ENCODE assay signal across 1 cellular context in the genomic region with DNA sequence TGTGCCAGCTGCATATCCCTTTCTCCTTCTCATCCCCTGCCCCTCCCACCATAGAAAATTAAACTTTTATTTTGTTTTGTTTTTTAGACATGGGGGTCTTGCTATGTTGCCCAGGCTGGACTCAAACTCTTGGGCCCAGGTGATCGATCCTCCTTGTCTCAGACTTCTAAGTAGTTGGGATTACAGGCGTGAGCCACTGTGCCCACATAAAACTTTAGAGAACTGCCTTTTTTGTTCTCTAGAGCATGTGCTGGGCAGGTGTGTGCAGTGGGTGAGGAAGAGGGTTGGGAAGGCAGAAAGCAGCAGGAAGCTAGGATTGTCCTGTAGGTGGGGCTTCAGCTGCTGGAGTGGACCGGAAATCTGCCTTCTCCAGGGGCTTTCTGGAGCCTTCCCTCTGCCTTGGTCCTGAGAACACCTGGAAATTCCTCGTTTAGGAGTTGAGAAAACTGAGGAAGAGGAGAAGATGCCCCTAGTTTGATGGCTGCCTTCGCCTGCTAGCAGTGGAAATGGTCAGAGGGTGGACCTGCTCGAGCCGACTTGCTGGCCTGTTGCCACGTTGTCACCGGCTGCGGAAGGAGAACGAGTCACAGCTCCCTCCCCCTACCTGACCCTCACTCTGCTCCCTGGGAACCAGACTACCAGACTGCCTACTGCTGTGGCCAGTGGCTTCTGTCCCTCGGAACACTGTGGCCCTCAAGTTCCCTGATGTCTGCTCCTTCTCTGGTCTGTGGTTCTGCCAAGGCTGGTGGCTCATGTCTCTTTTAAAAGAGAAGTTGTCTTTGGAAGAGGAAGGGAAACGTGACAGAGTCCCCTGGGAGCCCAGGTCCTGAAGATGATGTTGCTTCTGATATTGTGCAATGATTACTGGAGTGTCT.
TF ChIP-seq lines count a peak whose summit lies in the region.

No MANE protein-coding gene starts in this region.

TF ChIP-seq in HepG2, 621 proteins besides CTCF, POLR2A, EP300 and RAD21 (continued from another document and continues in another):
- TF ChIP-seq MAFK (conservative IDR thresholded peaks at IDR 0.05 in 1 of 2, IDR thresholded peaks at IDR 0.05 in 1 of 2; ENCODE audit: low read length in 2 of 2), result no peak
- TF ChIP-seq ZNF121 (CRISPR knock-in tag; IDR thresholded peaks at IDR 0.05), result peak; percentile 98
- peak; percentile 90 for TF ChIP-seq DMAP1 (CRISPR knock-in tag; IDR thresholded peaks at IDR 0.05)
- no peak for TF ChIP-seq SMAD3 (CRISPR knock-in tag; IDR thresholded peaks at IDR 0.05)
- TF ChIP-seq SMARCE1 (IDR thresholded peaks at IDR 0.05; ENCODE audit: borderline replicate concordance), result no peak
- TF ChIP-seq SMARCC2 (IDR thresholded peaks at IDR 0.05), result no peak
- TF ChIP-seq ZNF138 (CRISPR knock-in tag; IDR thresholded peaks at IDR 0.05; ENCODE audit: low read depth), result 0 out of 2 replicates have a peak, but pooled peaks have one; percentile 26
- TF ChIP-seq CC2D1A (CRISPR knock-in tag; IDR thresholded peaks at IDR 0.05), result 0 out of 2 replicates have a peak, but pooled peaks have one; percentile 71
- TF ChIP-seq BRD4 (CRISPR knock-in tag; IDR thresholded peaks at IDR 0.05), result peak; percentile 81
- TF ChIP-seq ZNF317 (CRISPR knock-in tag; IDR thresholded peaks at IDR 0.05), result peak; percentile 52
- no peak for TF ChIP-seq HOXD1 (CRISPR knock-in tag; IDR thresholded peaks at IDR 0.05)
- no peak for TF ChIP-seq ZNF546 (CRISPR knock-in tag; conservative IDR thresholded peaks at IDR 0.05)
- peak; percentile 39; the same call in 1 of the 2 replicates for TF ChIP-seq ISL2 (CRISPR knock-in tag; IDR thresholded peaks at IDR 0.05)
- TF ChIP-seq CAMTA2 (CRISPR knock-in tag; IDR thresholded peaks at IDR 0.05; ENCODE audit: borderline replicate concordance), result 0 out of 2 replicates have a peak, but pooled peaks have one; percentile 27
- peak; percentile 60; the same call in 1 of the 2 replicates for TF ChIP-seq NAIF1 (CRISPR knock-in tag; IDR thresholded peaks at IDR 0.05; ENCODE audit: borderline replicate concordance)
- peak; percentile 72 for TF ChIP-seq SALL1 (CRISPR knock-in tag; IDR thresholded peaks at IDR 0.05)
- TF ChIP-seq EZH2 (conservative IDR thresholded peaks at IDR 0.05; ENCODE audit: low read depth, low read length), result no peak
- peak; percentile 69; the same call in 1 of the 2 replicates for TF ChIP-seq ZMYM2 (CRISPR knock-in tag; IDR thresholded peaks at IDR 0.05)
- TF ChIP-seq NFYB (CRISPR knock-in tag; IDR thresholded peaks at IDR 0.05), result peak; percentile 9; the same call in 1 of the 2 replicates
- no peak for TF ChIP-seq KDM6A (CRISPR knock-in tag; IDR thresholded peaks at IDR 0.05; ENCODE audit: low read depth)
- TF ChIP-seq PHF20 (CRISPR knock-in tag; IDR thresholded peaks at IDR 0.05), result peak; percentile 58
- no peak for TF ChIP-seq HNRNPK (IDR thresholded peaks at IDR 0.05; ENCODE audit: low read depth, low read length, poor library complexity, severe bottlenecking)
- TF ChIP-seq HIVEP1 (CRISPR knock-in tag; IDR thresholded peaks at IDR 0.05), result peak; percentile 24; the same call in 1 of the 2 replicates
- no peak for TF ChIP-seq HMGA1 (CRISPR knock-in tag; conservative IDR thresholded peaks at IDR 0.05)
- TF ChIP-seq, protein P1, sequence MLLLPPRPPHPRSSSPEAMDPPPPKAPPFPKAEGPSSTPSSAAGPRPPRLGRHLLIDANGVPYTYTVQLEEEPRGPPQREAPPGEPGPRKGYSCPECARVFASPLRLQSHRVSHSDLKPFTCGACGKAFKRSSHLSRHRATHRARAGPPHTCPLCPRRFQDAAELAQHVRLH (CRISPR knock-in tag; IDR thresholded peaks at IDR 0.05; ENCODE audit: borderline replicate concordance, low read depth), result 0 out of 2 replicates have a peak, but pooled peaks have one; percentile 18
- TF ChIP-seq, protein P2, sequence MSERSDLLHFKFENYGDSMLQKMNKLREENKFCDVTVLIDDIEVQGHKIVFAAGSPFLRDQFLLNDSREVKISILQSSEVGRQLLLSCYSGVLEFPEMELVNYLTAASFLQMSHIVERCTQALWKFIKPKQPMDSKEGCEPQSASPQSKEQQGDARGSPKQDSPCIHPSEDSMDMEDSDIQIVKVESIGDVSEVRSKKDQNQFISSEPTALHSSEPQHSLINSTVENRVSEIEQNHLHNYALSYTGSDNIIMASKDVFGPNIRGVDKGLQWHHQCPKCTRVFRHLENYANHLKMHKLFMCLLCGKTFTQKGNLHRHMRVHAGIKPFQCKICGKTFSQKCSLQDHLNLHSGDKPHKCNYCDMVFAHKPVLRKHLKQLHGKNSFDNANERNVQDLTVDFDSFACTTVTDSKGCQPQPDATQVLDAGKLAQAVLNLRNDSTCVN (CRISPR knock-in tag; IDR thresholded peaks at IDR 0.05; ENCODE audit: borderline replicate concordance), result 0 out of 2 replicates have a peak, but pooled peaks have one; percentile 72
- peak; percentile 28; the same call in 1 of the 2 replicates for TF ChIP-seq YEATS2 (CRISPR knock-in tag; IDR thresholded peaks at IDR 0.05; ENCODE audit: borderline replicate concordance)
- TF ChIP-seq ZFP62 (CRISPR knock-in tag; IDR thresholded peaks at IDR 0.05), result no peak
- TF ChIP-seq SIN3B (IDR thresholded peaks at IDR 0.05; ENCODE audit: low read length), result no peak
- TF ChIP-seq, protein P3, sequence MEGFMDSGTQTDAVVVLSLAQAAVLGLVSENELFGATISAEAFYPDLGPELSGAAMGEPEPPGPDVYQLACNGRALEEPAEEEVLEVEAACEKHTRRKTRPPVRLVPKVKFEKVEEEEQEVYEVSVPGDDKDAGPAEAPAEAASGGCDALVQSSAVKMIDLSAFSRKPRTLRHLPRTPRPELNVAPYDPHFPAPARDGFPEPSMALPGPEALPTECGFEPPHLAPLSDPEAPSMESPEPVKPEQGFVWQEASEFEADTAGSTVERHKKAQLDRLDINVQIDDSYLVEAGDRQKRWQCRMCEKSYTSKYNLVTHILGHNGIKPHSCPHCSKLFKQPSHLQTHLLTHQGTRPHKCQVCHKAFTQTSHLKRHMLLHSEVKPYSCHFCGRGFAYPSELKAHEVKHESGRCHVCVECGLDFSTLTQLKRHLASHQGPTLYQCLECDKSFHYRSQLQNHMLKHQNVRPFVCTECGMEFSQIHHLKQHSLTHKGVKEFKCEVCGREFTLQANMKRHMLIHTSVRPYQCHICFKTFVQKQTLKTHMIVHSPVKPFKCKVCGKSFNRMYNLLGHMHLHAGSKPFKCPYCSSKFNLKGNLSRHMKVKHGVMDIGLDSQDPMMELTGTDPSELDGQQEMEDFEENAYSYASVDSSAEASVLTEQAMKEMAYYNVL (CRISPR knock-in tag; IDR thresholded peaks at IDR 0.05; ENCODE audit: borderline replicate concordance), result 0 out of 2 replicates have a peak, but pooled peaks have one; percentile 27
- peak; percentile 88 for TF ChIP-seq KLF12 (CRISPR knock-in tag; IDR thresholded peaks at IDR 0.05; ENCODE audit: borderline replicate concordance)
- no peak for TF ChIP-seq KDM1A (CRISPR knock-in tag; IDR thresholded peaks at IDR 0.05)
- TF ChIP-seq SETDB1 (CRISPR knock-in tag; IDR thresholded peaks at IDR 0.05; ENCODE audit: borderline replicate concordance), result 0 out of 2 replicates have a peak, but pooled peaks have one; percentile 26
- TF ChIP-seq NCOR1 (IDR thresholded peaks at IDR 0.05; ENCODE audit: borderline replicate concordance, low read length), result no peak
- peak; percentile 57; the same call in 1 of the 2 replicates for TF ChIP-seq ZNF225 (CRISPR knock-in tag; IDR thresholded peaks at IDR 0.05)
- peak; percentile 75; the same call in 1 of the 2 replicates for TF ChIP-seq ZFP90 (CRISPR knock-in tag; IDR thresholded peaks at IDR 0.05; ENCODE audit: borderline replicate concordance)
- TF ChIP-seq, protein P4, sequence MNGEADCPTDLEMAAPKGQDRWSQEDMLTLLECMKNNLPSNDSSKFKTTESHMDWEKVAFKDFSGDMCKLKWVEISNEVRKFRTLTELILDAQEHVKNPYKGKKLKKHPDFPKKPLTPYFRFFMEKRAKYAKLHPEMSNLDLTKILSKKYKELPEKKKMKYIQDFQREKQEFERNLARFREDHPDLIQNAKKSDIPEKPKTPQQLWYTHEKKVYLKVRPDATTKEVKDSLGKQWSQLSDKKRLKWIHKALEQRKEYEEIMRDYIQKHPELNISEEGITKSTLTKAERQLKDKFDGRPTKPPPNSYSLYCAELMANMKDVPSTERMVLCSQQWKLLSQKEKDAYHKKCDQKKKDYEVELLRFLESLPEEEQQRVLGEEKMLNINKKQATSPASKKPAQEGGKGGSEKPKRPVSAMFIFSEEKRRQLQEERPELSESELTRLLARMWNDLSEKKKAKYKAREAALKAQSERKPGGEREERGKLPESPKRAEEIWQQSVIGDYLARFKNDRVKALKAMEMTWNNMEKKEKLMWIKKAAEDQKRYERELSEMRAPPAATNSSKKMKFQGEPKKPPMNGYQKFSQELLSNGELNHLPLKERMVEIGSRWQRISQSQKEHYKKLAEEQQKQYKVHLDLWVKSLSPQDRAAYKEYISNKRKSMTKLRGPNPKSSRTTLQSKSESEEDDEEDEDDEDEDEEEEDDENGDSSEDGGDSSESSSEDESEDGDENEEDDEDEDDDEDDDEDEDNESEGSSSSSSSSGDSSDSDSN (CRISPR knock-in tag; IDR thresholded peaks at IDR 0.05), result peak; percentile 57; the same call in 1 of the 2 replicates
- TF ChIP-seq MED1 (CRISPR knock-in tag; IDR thresholded peaks at IDR 0.05), result peak; percentile 58
- 0 out of 2 replicates have a peak, but pooled peaks have one; percentile 59 for TF ChIP-seq TMF1 (CRISPR knock-in tag; IDR thresholded peaks at IDR 0.05; ENCODE audit: low read depth)
- peak; percentile 73 for TF ChIP-seq KAT8 (CRISPR knock-in tag; IDR thresholded peaks at IDR 0.05)
- peak; percentile 65; the same call in 1 of the 2 replicates for TF ChIP-seq TARDBP (CRISPR knock-in tag; IDR thresholded peaks at IDR 0.05)
- TF ChIP-seq ZMYM3 (CRISPR knock-in tag; IDR thresholded peaks at IDR 0.05), result peak; percentile 65
- TF ChIP-seq RBFOX2 (IDR thresholded peaks at IDR 0.05; ENCODE audit: low read depth, low read length), result peak; percentile 35; the same call in 1 of the 2 replicates
- TF ChIP-seq ZNF777 (CRISPR knock-in tag; IDR thresholded peaks at IDR 0.05), result 0 out of 2 replicates have a peak, but pooled peaks have one; percentile 48
- TF ChIP-seq ZNF709 (CRISPR knock-in tag; IDR thresholded peaks at IDR 0.05), result peak; percentile 45; the same call in 1 of the 2 replicates
- peak; percentile 52; the same call in 1 of the 2 replicates for TF ChIP-seq MEF2D (CRISPR knock-in tag; IDR thresholded peaks at IDR 0.05)
- peak; percentile 81; the same call in 1 of the 2 replicates for TF ChIP-seq ZBTB38 (CRISPR knock-in tag; IDR thresholded peaks at IDR 0.05)
- 0 out of 2 replicates have a peak, but pooled peaks have one; percentile 59 for TF ChIP-seq KLF15 (CRISPR knock-in tag; IDR thresholded peaks at IDR 0.05; ENCODE audit: borderline replicate concordance)
- TF ChIP-seq ZNF773 (CRISPR knock-in tag; IDR thresholded peaks at IDR 0.05; ENCODE audit: borderline replicate concordance), result no peak
- TF ChIP-seq, protein P5, sequence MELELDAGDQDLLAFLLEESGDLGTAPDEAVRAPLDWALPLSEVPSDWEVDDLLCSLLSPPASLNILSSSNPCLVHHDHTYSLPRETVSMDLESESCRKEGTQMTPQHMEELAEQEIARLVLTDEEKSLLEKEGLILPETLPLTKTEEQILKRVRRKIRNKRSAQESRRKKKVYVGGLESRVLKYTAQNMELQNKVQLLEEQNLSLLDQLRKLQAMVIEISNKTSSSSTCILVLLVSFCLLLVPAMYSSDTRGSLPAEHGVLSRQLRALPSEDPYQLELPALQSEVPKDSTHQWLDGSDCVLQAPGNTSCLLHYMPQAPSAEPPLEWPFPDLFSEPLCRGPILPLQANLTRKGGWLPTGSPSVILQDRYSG (CRISPR knock-in tag; IDR thresholded peaks at IDR 0.05), result peak; percentile 62; the same call in 1 of the 2 replicates
- peak; percentile 75; the same call in 1 of the 2 replicates for TF ChIP-seq CEBPB (IDR thresholded peaks at IDR 0.05; ENCODE audit: borderline replicate concordance, low read depth, low read length)
- 0 out of 2 replicates have a peak, but pooled peaks have one; percentile 73 for TF ChIP-seq NKX3-1 (CRISPR knock-in tag; IDR thresholded peaks at IDR 0.05)
- no peak for TF ChIP-seq ZNF747 (CRISPR knock-in tag; IDR thresholded peaks at IDR 0.05; ENCODE audit: borderline replicate concordance)
- TF ChIP-seq, protein P6, sequence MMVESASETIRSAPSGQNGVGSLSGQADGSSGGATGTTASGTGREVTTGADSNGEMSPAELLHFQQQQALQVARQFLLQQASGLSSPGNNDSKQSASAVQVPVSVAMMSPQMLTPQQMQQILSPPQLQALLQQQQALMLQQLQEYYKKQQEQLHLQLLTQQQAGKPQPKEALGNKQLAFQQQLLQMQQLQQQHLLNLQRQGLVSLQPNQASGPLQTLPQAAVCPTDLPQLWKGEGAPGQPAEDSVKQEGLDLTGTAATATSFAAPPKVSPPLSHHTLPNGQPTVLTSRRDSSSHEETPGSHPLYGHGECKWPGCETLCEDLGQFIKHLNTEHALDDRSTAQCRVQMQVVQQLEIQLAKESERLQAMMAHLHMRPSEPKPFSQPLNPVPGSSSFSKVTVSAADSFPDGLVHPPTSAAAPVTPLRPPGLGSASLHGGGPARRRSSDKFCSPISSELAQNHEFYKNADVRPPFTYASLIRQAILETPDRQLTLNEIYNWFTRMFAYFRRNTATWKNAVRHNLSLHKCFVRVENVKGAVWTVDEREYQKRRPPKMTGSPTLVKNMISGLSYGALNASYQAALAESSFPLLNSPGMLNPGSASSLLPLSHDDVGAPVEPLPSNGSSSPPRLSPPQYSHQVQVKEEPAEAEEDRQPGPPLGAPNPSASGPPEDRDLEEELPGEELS (CRISPR knock-in tag; IDR thresholded peaks at IDR 0.05), result peak; percentile 30; the same call in 1 of the 2 replicates
- peak; percentile 75; the same call in 1 of the 2 replicates for TF ChIP-seq ZNF430 (CRISPR knock-in tag; IDR thresholded peaks at IDR 0.05)
- TF ChIP-seq ZSCAN25 (CRISPR knock-in tag; IDR thresholded peaks at IDR 0.05), result peak; percentile 21; the same call in 1 of the 2 replicates
- TF ChIP-seq, protein P7, sequence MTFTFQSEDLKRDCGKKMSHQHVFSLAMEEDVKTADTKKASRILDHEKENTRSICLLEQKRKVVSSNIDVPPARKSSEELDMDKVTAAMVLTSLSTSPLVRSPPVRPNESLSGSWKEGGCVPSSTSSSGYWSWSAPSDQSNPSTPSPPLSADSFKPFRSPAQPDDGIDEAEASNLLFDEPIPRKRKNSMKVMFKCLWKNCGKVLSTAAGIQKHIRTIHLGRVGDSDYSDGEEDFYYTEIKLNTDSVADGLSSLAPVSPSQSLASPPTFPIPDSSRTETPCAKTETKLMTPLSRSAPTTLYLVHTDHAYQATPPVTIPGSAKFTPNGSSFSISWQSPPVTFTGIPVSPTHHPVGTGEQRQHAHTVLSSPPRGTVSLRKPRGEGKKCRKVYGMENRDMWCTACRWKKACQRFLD (CRISPR knock-in tag; IDR thresholded peaks at IDR 0.05; ENCODE audit: borderline replicate concordance), result peak; percentile 62; the same call in 1 of the 2 replicates
